In genomic region chr20:13996265-13996664, GRCh38 we compare ENCODE assay signal across 1 cellular context.
TF ChIP-seq lines count a peak whose summit lies in the region.

No MANE protein-coding gene starts in this region.

TF ChIP-seq in HepG2, 621 proteins besides CTCF, POLR2A, EP300 and RAD21 (continued from another document):
- TF ChIP-seq MNT (IDR thresholded peaks at IDR 0.05) (no peak), MIER3 (CRISPR knock-in tag; IDR thresholded peaks at IDR 0.05; ENCODE audit: borderline replicate concordance) (no peak), ZMYM4 (CRISPR knock-in tag; IDR thresholded peaks at IDR 0.05) (no peak)
